In the genomic region with DNA sequence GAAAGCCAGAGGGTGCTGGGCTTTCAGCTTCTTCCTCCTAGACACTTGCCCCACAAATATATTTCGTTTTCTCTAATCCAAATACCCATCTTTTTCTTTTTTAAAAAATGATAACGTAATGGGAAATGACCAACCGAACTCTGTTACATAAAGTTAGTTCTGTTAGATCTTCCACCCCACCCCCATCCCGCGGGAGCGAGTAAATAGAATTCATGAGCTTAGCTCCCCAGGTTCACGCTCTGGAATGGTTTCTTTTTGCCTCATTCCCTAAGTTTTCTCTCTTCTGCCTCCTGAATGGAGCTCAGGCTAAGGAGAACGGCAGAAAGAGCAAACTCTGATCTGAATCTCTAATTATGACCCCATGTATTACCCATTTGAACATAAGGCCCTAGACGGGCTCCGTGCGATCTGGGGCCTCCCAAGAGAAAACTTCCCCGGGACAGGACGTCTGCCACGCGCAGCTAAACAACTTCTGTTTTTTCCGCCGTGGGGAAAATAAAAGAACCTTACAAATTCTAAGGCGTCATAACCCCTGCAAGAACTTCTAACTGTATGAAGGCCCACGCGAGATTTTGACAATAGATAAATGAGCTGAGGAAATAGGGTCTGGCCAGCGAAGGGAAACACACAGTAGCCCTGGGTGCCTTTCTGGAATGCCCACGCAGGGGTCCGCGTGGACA, we compare ENCODE assay signal across 15 cellular contexts. TPM values are rescaled to one million over a fixed set of nuclear protein-coding genes. Genes with fewer than 3 reads are reported as not detected.
DNase-seq lines count a peak whose midpoint lies in the region; ATAC-seq, FAIRE-seq and TF ChIP-seq lines count a peak whose summit lies in the region.
"Had no signal": no experiment of that assay in that cellular context is flagged by ENCODE, and none has a peak within 500 bp of the region (broad histone marks: within the 10 kb centered on the region; RNA-seq: fewer than 3 reads in every experiment).

No MANE protein-coding gene starts in this region.

- H4K20me1 ChIP-seq in smooth muscle cell (ENCODE audit: low read depth) (no peaks in the 10 kb centered on the region), HepG2 (ENCODE audit: insufficient read depth, low read length) (no peaks in the 10 kb centered on the region)

- H3F3A ChIP-seq in smooth muscle cell (ENCODE audit: low read depth), result no peaks in the 10 kb centered on the region

- CTCF ChIA-PET in activated CD8-positive, alpha-beta memory T cell treated with anti-CD3 and anti-CD28 coated beads, Interleukin-2, amount 10 ng/mL, durations not matched to agents 7 days and 5 days (lab: Charles Lee), result interaction anchor here (0.6 to 2.1 kb wide), 3 partner anchors 20 to 159 kb away, joined by 3 to 7 read pairs (median 4); no protein-coding TSS in a partner anchor
- CTCF ChIA-PET in HepG2 (lab: Yijun Ruan, JAX; ENCODE audit: low intra/inter-chr PET ratio, low total read pairs), result no interaction called here

- H3K4me3 ChIP-seq in iPS-18a (ENCODE audit: low read length), result peak overlapping the region; percentile 51
- peak overlapping the region; percentile 55 for H3K4me3 ChIP-seq in smooth muscle cell
- no peak overlapping the region for H3K4me3 ChIP-seq in HepG2 (replicated peaks in 1 of 3; ENCODE audit: insufficient read depth in 1 of 3, low read depth in 2 of 3, low read length in 3 of 3)

- H3K27me3 Mint-ChIP-seq in activated CD8-positive, alpha-beta memory T cell treated with anti-CD3 and anti-CD28 coated beads, Interleukin-2, amount 10 ng/mL, durations not matched to agents 7 days and 5 days, result peaks cover 95% of the 10 kb centered on the region
- H3K27me3 Mint-ChIP-seq in T-helper 17 cell, result peaks cover 91% of the 10 kb centered on the region

- no peak for TF ChIP-seq CTCF in smooth muscle cell (IDR thresholded peaks at IDR 0.05; ENCODE audit: borderline replicate concordance, insufficient read depth, poor library complexity, severe bottlenecking)
- no peak for TF ChIP-seq CTCF in HepG2 (CRISPR knock-in tag; IDR thresholded peaks at IDR 0.05)

- H3K9me3 ChIP-seq in T-helper 17 cell (ENCODE audit: control insufficient read depth, low read length, poor library complexity, severe bottlenecking) (no peaks in the 10 kb centered on the region), iPS-18a (ENCODE audit: control insufficient read depth, low read depth, low read length) (no peaks in the 10 kb centered on the region), smooth muscle cell (replicated peaks; ENCODE audit: low read depth) (no peaks in the 10 kb centered on the region), HepG2 (ENCODE audit: low read length) (no peaks in the 10 kb centered on the region)

- FAIRE-seq in HepG2 (lab: Jason Lieb, UNC), result no peak

- H3K79me2 ChIP-seq in smooth muscle cell (ENCODE audit: low read depth) (peaks cover 8% of the 10 kb centered on the region), HepG2 (ENCODE audit: insufficient read depth, low read length) (no peaks in the 10 kb centered on the region)

- POLR2A ChIA-PET in HepG2 (lab: Yijun Ruan, JAX), result no interaction called here

- no peak for ATAC-seq in activated CD8-positive, alpha-beta memory T cell treated with anti-CD3 and anti-CD28 coated beads, Interleukin-2, amount 10 ng/mL, durations not matched to agents 7 days and 5 days
- no peak for ATAC-seq in T-helper 17 cell
- no peak for ATAC-seq in HepG2
- ATAC-seq: gastroesophageal sphincter had no signal

- TF ChIP-seq EP300 in HepG2 (IDR thresholded peaks at IDR 0.05; ENCODE audit: low read depth in 2 of 2, low read length in 2 of 2), result no peak
- TF ChIP-seq EP300 in HepG2 (CRISPR knock-in tag; IDR thresholded peaks at IDR 0.05; ENCODE audit: borderline replicate concordance), result no peak

- H3K4me1 Mint-ChIP-seq in activated CD8-positive, alpha-beta memory T cell treated with anti-CD3 and anti-CD28 coated beads, Interleukin-2, amount 10 ng/mL, durations not matched to agents 7 days and 5 days, result peaks cover 6% of the 10 kb centered on the region
- H3K4me1 Mint-ChIP-seq in T-helper 17 cell, result peaks cover 2% of the 10 kb centered on the region

- H3K27ac Mint-ChIP-seq in activated CD8-positive, alpha-beta memory T cell treated with anti-CD3 and anti-CD28 coated beads, Interleukin-2, amount 10 ng/mL, durations not matched to agents 7 days and 5 days, result peak overlapping the region; percentile 26
- peak overlapping the region; percentile 27 for H3K27ac Mint-ChIP-seq in T-helper 17 cell

- peak overlapping the region; percentile 83 for H3K4me2 ChIP-seq in smooth muscle cell
- H3K4me2 ChIP-seq in HepG2 (ENCODE audit: low read depth, low read length), result no peak overlapping the region

- TF ChIP-seq POLR2A in HepG2 (IDR thresholded peaks at IDR 0.05; ENCODE audit: insufficient read depth in 1 of 2, low read depth in 2 of 2, low read length in 2 of 2), result no peak

- in situ Hi-C loops in HepG2 (cut with HindIII; ENCODE audit: extremely low pct_ligation_motif_present, low pct_unique_long_range_greater_than_20kb), result no loop called here

- no peak for DNase-seq in activated CD8-positive, alpha-beta memory T cell treated with anti-CD3 and anti-CD28 coated beads, Interleukin-2, amount 10 ng/mL, durations not matched to agents 7 days and 5 days
- DNase-seq in activated CD8-positive, alpha-beta memory T cell treated with anti-CD3 and anti-CD28 coated beads, Interleukin-2, amount 50 U/mL, for 48 hours, result no peak
- no peak for DNase-seq in T-helper 17 cell
- DNase-seq in smooth muscle cell (lab: John Stamatoyannopoulos, UW; ENCODE audit: unreplicated experiment), result no peak
- no peak for DNase-seq in DMS 273 (lab: John Stamatoyannopoulos, UW; ENCODE audit: unreplicated experiment)
- DNase-seq in NCI-H1436 treated with DMSO at 0.1 percent for 48 hours (lab: John Stamatoyannopoulos, UW), result no peak
- no peak for DNase-seq in HepG2 (ENCODE audit: low spot score)
- DNase-seq: activated T-cell treated with anti-CD3 and anti-CD28 coated beads, Interleukin-2, amount 50 U/mL, for 1 hour; cerebellar nuclear complex; HCEC 1CT; NCI-H1105; NK-92 treated with Interleukin-12 subunit alpha and Interleukin-12 subunit beta, amount 100 ng/mL, for 24 hours; stimulated activated naive CD4-positive, alpha-beta T cell treated with Interleukin-2 at 50 U/mL for 16 hours had no signal

- H2AFZ ChIP-seq in smooth muscle cell (ENCODE audit: low read depth) (no peak overlapping the region), HepG2 (ENCODE audit: low read length) (no peak overlapping the region)

- H3K9ac ChIP-seq in iPS-18a (ENCODE audit: low read length) (no peak overlapping the region), smooth muscle cell (ENCODE audit: low read depth) (no peak overlapping the region), HepG2 (ENCODE audit: insufficient read depth, low read depth, low read length) (no peak overlapping the region)

- H3K36me3 ChIP-seq in iPS-18a (ENCODE audit: control insufficient read depth, low read depth, low read length), result no peaks in the 10 kb centered on the region
- H3K36me3 ChIP-seq in smooth muscle cell (ENCODE audit: low read depth), result no peaks in the 10 kb centered on the region
- H3K36me3 ChIP-seq in HepG2 (replicated peaks in 1 of 2; ENCODE audit: control insufficient read depth in 1 of 2, insufficient read depth in 2 of 2, low read length in 2 of 2), result no peaks in the 10 kb centered on the region
- H3K36me3 ChIP-seq: gastroesophageal sphincter had no signal

- H3K4me1 ChIP-seq in iPS-18a (ENCODE audit: control insufficient read depth, low read depth, low read length) (peaks cover 41% of the 10 kb centered on the region), smooth muscle cell (ENCODE audit: low read depth) (peaks cover 6% of the 10 kb centered on the region), HepG2 (ENCODE audit: insufficient read depth, low read length) (no peaks in the 10 kb centered on the region)

- intact Hi-C loops in HepG2 (cut with micrococcal nuclease; ENCODE audit: unreplicated experiment), result no loop called here

- H3K4me3 Mint-ChIP-seq in activated CD8-positive, alpha-beta memory T cell treated with anti-CD3 and anti-CD28 coated beads, Interleukin-2, amount 10 ng/mL, durations not matched to agents 7 days and 5 days, result no peak overlapping the region
- H3K4me3 Mint-ChIP-seq in T-helper 17 cell, result no peak overlapping the region

- H3K9me3 Mint-ChIP-seq in activated CD8-positive, alpha-beta memory T cell treated with anti-CD3 and anti-CD28 coated beads, Interleukin-2, amount 10 ng/mL, durations not matched to agents 7 days and 5 days (ENCODE audit: low read depth), result peaks cover 2% of the 10 kb centered on the region

- no TSS peak for BruUV-seq in HepG2 (replicated peaks; lab: Mats Ljungman, UMichigan)

- peaks cover 15% of the 10 kb centered on the region for H3K36me3 Mint-ChIP-seq in activated CD8-positive, alpha-beta memory T cell treated with anti-CD3 and anti-CD28 coated beads, Interleukin-2, amount 10 ng/mL, durations not matched to agents 7 days and 5 days
- H3K36me3 Mint-ChIP-seq in T-helper 17 cell (ENCODE audit: low read depth), result peaks cover 6% of the 10 kb centered on the region

- 46% methylated on average over 24 of the region's 24 CpGs for WGBS in smooth muscle cell (ENCODE audit: low lambda C conversion rate)
- whole genome bisulfite sequencing in HepG2 (ENCODE audit: low lambda C conversion rate), result 88% methylated on average over 24 of the region's 24 CpGs

- TF ChIP-seq RAD21 in HepG2 (CRISPR knock-in tag; IDR thresholded peaks at IDR 0.05), result no peak

- H3K27me3 ChIP-seq in iPS-18a (ENCODE audit: control insufficient read depth, insufficient read depth, low read length) (peaks cover 100% of the 10 kb centered on the region), smooth muscle cell (ENCODE audit: low read depth) (peaks cover 100% of the 10 kb centered on the region), HepG2 (ENCODE audit: control insufficient read depth in 1 of 2, insufficient read depth in 2 of 2, low read length in 2 of 2) (no peaks in the 10 kb centered on the region)

- no peak overlapping the region for H3K27ac ChIP-seq in iPS-18a (ENCODE audit: low read length)
- no peak overlapping the region for H3K27ac ChIP-seq in smooth muscle cell (ENCODE audit: low read depth)
- no peak overlapping the region for H3K27ac ChIP-seq in HepG2 (ENCODE audit: extremely low read length, insufficient read depth, low read length)
- H3K27ac ChIP-seq: gastroesophageal sphincter had no signal

RNA-seq across cellular contexts. Expression of gene TBX15, which starts 2.4 kb away (rescaled TPM):
- total RNA-seq in activated CD8-positive, alpha-beta memory T cell treated with anti-CD3 and anti-CD28 coated beads, Interleukin-2, amount 10 ng/mL, durations not matched to agents 7 days and 5 days, result not detected
- total RNA-seq in T-helper 17 cell (not detected), smooth muscle cell (3.5 and 7.4 TPM in 2 replicates), HepG2 (2016; rRNA removed; fragmentation: Illumina TruSeq; extraction: Trizol) (0.42 and 0.49 TPM in 2 replicates)
- polyA plus RNA-seq in smooth muscle cell (2.1 and 2.7 TPM in 2 replicates), HepG2 (2011; rRNA removed) (1.9 and 3.5 TPM in 2 replicates)
- not detected in 2 replicates for total RNA-seq in HepG2 (2016; cell fraction: cytosol; rRNA removed; fragmentation: Illumina TruSeq; extraction: Trizol; ENCODE audit: low read depth)
- 0.28 and 0.51 TPM in 2 replicates for total RNA-seq in HepG2 (2016; cell fraction: insoluble cytoplasmic fraction; rRNA removed; fragmentation: Illumina TruSeq; extraction: Trizol)
- total RNA-seq in HepG2 (2016; cell fraction: membrane; rRNA removed; fragmentation: Illumina TruSeq; extraction: Trizol), result 0.14 and 0.28 TPM in 2 replicates
- total RNA-seq in HepG2 (2016; cell fraction: nucleus; rRNA removed; fragmentation: Illumina TruSeq; extraction: Trizol), result 0.22 and 0.37 TPM in 2 replicates
- polyA plus RNA-seq in HepG2 (2011; cell fraction: cytosol; rRNA removed), result 1.4 and 3.5 TPM in 2 replicates
- 1.2 and 1.9 TPM in 2 replicates for polyA plus RNA-seq in HepG2 (2011; cell fraction: nucleus; rRNA removed)
- 5.0 and 5.5 TPM in 2 replicates for polyA plus RNA-seq in HepG2 (2012)
- polyA plus RNA-seq in HepG2 (2016; cell fraction: cytosol; fragmentation: Illumina TruSeq; extraction: Trizol; ENCODE audit: low read depth), result 0.06 TPM in 2 replicates
- polyA plus RNA-seq in HepG2 (2016; cell fraction: insoluble cytoplasmic fraction; fragmentation: Illumina TruSeq; extraction: Trizol; ENCODE audit: low read depth), result 0.42 and 0.59 TPM in 2 replicates
- 0.08 and 0.22 TPM in 2 replicates for polyA plus RNA-seq in HepG2 (2016; cell fraction: membrane; fragmentation: Illumina TruSeq; extraction: Trizol; ENCODE audit: low read depth)
- 0.28 and 0.34 TPM in 2 replicates for polyA plus RNA-seq in HepG2 (2016; cell fraction: nucleus; fragmentation: Illumina TruSeq; extraction: Trizol; ENCODE audit: insufficient read depth, low read depth)
- polyA minus RNA-seq in HepG2 (2011; rRNA and poly(A)+ RNA removed; ENCODE audit: low replicate concordance), result 0.58 and 4.3 TPM in 2 replicates
- polyA minus RNA-seq in HepG2 (2011; cell fraction: cytosol; rRNA and poly(A)+ RNA removed), result 1.5 and 2.6 TPM in 2 replicates
- polyA minus RNA-seq in HepG2 (2011; cell fraction: nucleus; rRNA and poly(A)+ RNA removed), result 3.3 and 6.3 TPM in 2 replicates

Comparison
In these comparisons a context has a peak if more than half of its experiments do, and no peak if none do; other contexts are left out.
1. H3K4me3 ChIP-seq: peak in iPS-18a (single experiment) and smooth muscle cell (single experiment); none in HepG2 (0 of 3).